Comparison of ENCODE assay signal across 23 cellular contexts in genomic region chr12:130579231-130579630, GRCh38.
"Had no signal": no experiment of that assay in that cellular context is flagged by ENCODE, and none has a peak within 500 bp of the region (broad histone marks: within the 10 kb centered on the region; RNA-seq: fewer than 3 reads in every experiment).

No MANE protein-coding gene starts in this region.

- H3K4me3 ChIP-seq: colonic mucosa, coronary artery, dorsolateral prefrontal cortex, esophagus muscularis mucosa, esophagus squamous epithelium, gastrocnemius medialis, gastroesophageal sphincter, heart left ventricle had no signal

- H3K27me3 ChIP-seq: colonic mucosa, dorsolateral prefrontal cortex, esophagus muscularis mucosa, esophagus squamous epithelium, foreskin keratinocyte, gastrocnemius medialis, heart left ventricle had no signal

- H3K36me3 ChIP-seq: colonic mucosa, esophagus muscularis mucosa, esophagus squamous epithelium, gastrocnemius medialis, gastroesophageal sphincter, heart left ventricle had no signal

- H3K27me3 Mint-ChIP-seq: dendritic cell treated with granulocyte-macrophage colony-stimulating factor and Interleukin-4, amounts not matched to agents 40 ng/mL and 50 ng/mL, for 4 days had no signal

- H3K27ac Mint-ChIP-seq: dendritic cell treated with granulocyte-macrophage colony-stimulating factor and Interleukin-4, amounts not matched to agents 40 ng/mL and 50 ng/mL, for 4 days; effector memory CD8-positive, alpha-beta T cell had no signal

- H3K4me3 Mint-ChIP-seq: dendritic cell treated with granulocyte-macrophage colony-stimulating factor and Interleukin-4, amounts not matched to agents 40 ng/mL and 50 ng/mL, for 4 days; effector memory CD8-positive, alpha-beta T cell had no signal

- H3K9me3 ChIP-seq: colonic mucosa, esophagus squamous epithelium, gastrocnemius medialis, heart left ventricle had no signal

- H3K4me1 ChIP-seq: colonic mucosa, esophagus muscularis mucosa, esophagus squamous epithelium, foreskin keratinocyte, gastrocnemius medialis, gastroesophageal sphincter, heart left ventricle had no signal

- H3K9me3 Mint-ChIP-seq: dendritic cell treated with granulocyte-macrophage colony-stimulating factor and Interleukin-4, amounts not matched to agents 40 ng/mL and 50 ng/mL, for 4 days had no signal

- ATAC-seq: effector memory CD8-positive, alpha-beta T cell; foreskin keratinocyte; gastrocnemius medialis; gastroesophageal sphincter; heart left ventricle had no signal

- DNase-seq: cerebellar nuclear complex; colonic mucosa; cortex of kidney; dermis blood vessel endothelial cell; dorsolateral prefrontal cortex; effector CD4-positive, alpha-beta T cell; effector CD8-positive, alpha-beta T cell; effector memory CD4-positive, alpha-beta T cell; effector memory CD8-positive, alpha-beta T cell; erythroblast; esophagus squamous epithelium; foreskin fibroblast; foreskin keratinocyte; foreskin melanocyte; gastrocnemius medialis; glutamatergic neuron; head of caudate nucleus; heart left ventricle had no signal

- H3K27ac ChIP-seq: colonic mucosa, coronary artery, epithelial cell of prostate, esophagus muscularis mucosa, esophagus squamous epithelium, foreskin keratinocyte, gastrocnemius medialis, gastroesophageal sphincter, heart left ventricle had no signal
